In the genomic region with DNA sequence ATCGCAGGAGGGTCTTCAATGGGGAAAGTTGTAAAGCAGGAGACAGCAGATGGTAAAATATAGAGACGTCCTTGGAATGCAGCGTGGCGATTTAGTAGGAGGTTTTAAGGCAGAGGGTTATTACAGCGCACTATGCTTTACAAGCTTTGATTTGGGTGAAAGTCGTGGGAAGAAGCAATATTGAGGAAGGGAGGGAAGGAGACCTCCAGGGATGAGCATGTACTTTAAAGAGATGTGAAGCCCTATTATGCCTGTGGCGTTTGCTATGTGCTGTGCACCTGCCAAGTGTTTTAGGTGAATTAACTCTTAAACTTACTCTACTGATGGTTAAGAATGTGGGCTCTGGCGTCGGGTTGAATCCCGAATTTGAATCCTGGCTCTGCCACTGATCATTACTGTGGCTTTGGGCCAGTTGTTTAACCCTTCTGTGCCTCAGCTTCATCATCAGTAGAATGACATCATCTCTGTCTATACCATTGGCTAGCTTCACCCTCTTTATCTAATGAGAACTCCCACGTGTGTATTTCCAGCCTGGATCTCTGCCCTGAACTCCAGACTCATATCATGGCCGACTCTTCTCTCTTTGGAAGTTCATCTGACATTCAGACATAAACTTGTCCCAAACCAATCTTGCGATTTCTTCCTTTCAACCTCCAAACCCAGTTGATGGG, we compare ENCODE assay signal across 8 cellular contexts. TPM values are rescaled to one million over a fixed set of nuclear protein-coding genes. Genes with fewer than 3 reads are reported as not detected.
DNase-seq lines count a peak whose midpoint lies in the region; ATAC-seq, FAIRE-seq and TF ChIP-seq lines count a peak whose summit lies in the region.
"Had no signal": no experiment of that assay in that cellular context is flagged by ENCODE, and none has a peak within 500 bp of the region (broad histone marks: within the 10 kb centered on the region; RNA-seq: fewer than 3 reads in every experiment).

No MANE protein-coding gene starts in this region.

- H3K36me3 Mint-ChIP-seq in activated T-helper 2 cell treated with anti-CD3 and anti-CD28 coated beads, Interferon-gamma antibody, Interleukin-2, Interleukin-4, amounts not matched to agents 10 μg/mL and 5 μg/mL and 100 μg/mL, durations not matched to agents 14 hours and 24 hours and 36 hours (ENCODE audit: low read depth) = peaks cover 7% of the 10 kb centered on the region

- TF ChIP-seq POLR2A in H54 (IDR thresholded peaks at IDR 0.05; ENCODE audit: low read depth, low read length) = no peak

- no peaks in the 10 kb centered on the region for H3K9me3 Mint-ChIP-seq in activated T-helper 2 cell treated with anti-CD3 and anti-CD28 coated beads, Interferon-gamma antibody, Interleukin-2, Interleukin-4, amounts not matched to agents 10 μg/mL and 5 μg/mL and 100 μg/mL, durations not matched to agents 14 hours and 24 hours and 36 hours

- no peaks in the 10 kb centered on the region for H3K27me3 ChIP-seq in thymus (ENCODE audit: control insufficient read depth, insufficient read depth)

- H3K27me3 Mint-ChIP-seq in activated T-helper 2 cell treated with anti-CD3 and anti-CD28 coated beads, Interferon-gamma antibody, Interleukin-2, Interleukin-4, amounts not matched to agents 10 μg/mL and 5 μg/mL and 100 μg/mL, durations not matched to agents 14 hours and 24 hours and 36 hours (ENCODE audit: low read depth) = no peaks in the 10 kb centered on the region

- H3K36me3 ChIP-seq in thymus (ENCODE audit: control insufficient read depth, insufficient read depth) = peaks cover 7% of the 10 kb centered on the region

- no peak for FAIRE-seq in H54 (lab: Jason Lieb, UNC)

- intact Hi-C loops in activated T-helper 2 cell treated with anti-CD3 and anti-CD28 coated beads, Interferon-gamma antibody, Interleukin-2, Interleukin-4, amounts not matched to agents 10 μg/mL and 5 μg/mL and 100 μg/mL, durations not matched to agents 14 hours and 24 hours and 36 hours (cut with micrococcal nuclease) = loop anchor here (1.0 to 5.0 kb wide), 3 partner anchors 94 to 132 kb away; partner anchors contain the start of genes FOXA3, IRF2BP1 and MYPOP

- WGBS in thymus = 28% methylated on average over 13 of the region's 13 CpGs

- no peak for ATAC-seq in GM21576 (IDR thresholded peaks at IDR 0.05; ENCODE audit: unreplicated experiment)
- ATAC-seq in HG02870 (IDR thresholded peaks at IDR 0.05; ENCODE audit: unreplicated experiment) = no peak

- H3K4me3 ChIP-seq in iPS-18c (ENCODE audit: insufficient read depth, low read depth, low read length) (peak overlapping the region; percentile 97), thymus (ENCODE audit: low read length) (peak overlapping the region; percentile 77)

- H3K4me1 Mint-ChIP-seq in activated T-helper 2 cell treated with anti-CD3 and anti-CD28 coated beads, Interferon-gamma antibody, Interleukin-2, Interleukin-4, amounts not matched to agents 10 μg/mL and 5 μg/mL and 100 μg/mL, durations not matched to agents 14 hours and 24 hours and 36 hours (ENCODE audit: low read depth) = peaks cover 19% of the 10 kb centered on the region

- DNase-seq in HT-29 (ENCODE audit: low spot score) = peak; percentile 25
- no peak for DNase-seq in activated T-helper 2 cell treated with anti-CD3 and anti-CD28 coated beads, Interferon-gamma antibody, Interleukin-2, Interleukin-4, amounts not matched to agents 10 μg/mL and 5 μg/mL and 100 μg/mL, durations not matched to agents 14 hours and 24 hours and 36 hours (ENCODE audit: low spot score)
- no peak for DNase-seq in H54 (ENCODE audit: insufficient read length, low spot score)

- no peaks in the 10 kb centered on the region for H3K9me3 ChIP-seq in iPS-18c (ENCODE audit: control insufficient read depth, insufficient read depth, low read length)
- H3K9me3 ChIP-seq in thymus (ENCODE audit: control insufficient read depth) = no peaks in the 10 kb centered on the region

- peak overlapping the region; percentile 29 for H3K27ac Mint-ChIP-seq in activated T-helper 2 cell treated with anti-CD3 and anti-CD28 coated beads, Interferon-gamma antibody, Interleukin-2, Interleukin-4, amounts not matched to agents 10 μg/mL and 5 μg/mL and 100 μg/mL, durations not matched to agents 14 hours and 24 hours and 36 hours

- peaks cover 11% of the 10 kb centered on the region for H3K4me1 ChIP-seq in thymus (ENCODE audit: control insufficient read depth, insufficient read depth, low read length)

- H3K4me3 Mint-ChIP-seq in activated T-helper 2 cell treated with anti-CD3 and anti-CD28 coated beads, Interferon-gamma antibody, Interleukin-2, Interleukin-4, amounts not matched to agents 10 μg/mL and 5 μg/mL and 100 μg/mL, durations not matched to agents 14 hours and 24 hours and 36 hours (ENCODE audit: low read depth) = no peak overlapping the region

- no peak overlapping the region for H3K27ac ChIP-seq in thymus (ENCODE audit: low read depth)

RNA-seq across cellular contexts. Expression of gene CCDC61, which starts 0.6 kb away (rescaled TPM):
- 20.3 and 24.4 TPM in 2 replicates for total RNA-seq in HT-29 (2014; rRNA removed; shearing (Covaris generic))
- 25.3 and 31.2 TPM in 2 replicates for total RNA-seq in activated T-helper 2 cell treated with anti-CD3 and anti-CD28 coated beads, Interferon-gamma antibody, Interleukin-2, Interleukin-4, amounts not matched to agents 10 μg/mL and 5 μg/mL and 100 μg/mL, durations not matched to agents 14 hours and 24 hours and 36 hours
- polyA plus RNA-seq in thymus = 23.0 TPM

RNA-seq across cellular contexts. Expression of gene NOVA2, which starts 22.2 kb away (rescaled TPM):
- total RNA-seq in HT-29 (2014; rRNA removed; shearing (Covaris generic)) = not detected in 2 replicates
- total RNA-seq in activated T-helper 2 cell treated with anti-CD3 and anti-CD28 coated beads, Interferon-gamma antibody, Interleukin-2, Interleukin-4, amounts not matched to agents 10 μg/mL and 5 μg/mL and 100 μg/mL, durations not matched to agents 14 hours and 24 hours and 36 hours = 0.14 TPM in 1 of 2 replicates, not detected in the other
- polyA plus RNA-seq in thymus = 1.0 TPM

RNA-seq across cellular contexts. Expression of gene PGLYRP1, which starts 27.0 kb away (rescaled TPM):
- not detected in 2 replicates for total RNA-seq in HT-29 (2014; rRNA removed; shearing (Covaris generic))
- not detected in 2 replicates for total RNA-seq in activated T-helper 2 cell treated with anti-CD3 and anti-CD28 coated beads, Interferon-gamma antibody, Interleukin-2, Interleukin-4, amounts not matched to agents 10 μg/mL and 5 μg/mL and 100 μg/mL, durations not matched to agents 14 hours and 24 hours and 36 hours
- 0.37 TPM for polyA plus RNA-seq in thymus
- total RNA-seq: temporal lobe had no signal

RNA-seq across cellular contexts. Expression of gene IGFL4, which starts 45.0 kb away (rescaled TPM):
- 4.2 and 6.8 TPM in 2 replicates for total RNA-seq in HT-29 (2014; rRNA removed; shearing (Covaris generic))
- not detected in 2 replicates for total RNA-seq in activated T-helper 2 cell treated with anti-CD3 and anti-CD28 coated beads, Interferon-gamma antibody, Interleukin-2, Interleukin-4, amounts not matched to agents 10 μg/mL and 5 μg/mL and 100 μg/mL, durations not matched to agents 14 hours and 24 hours and 36 hours
- polyA plus RNA-seq in thymus = 0.16 TPM
